In the genomic region with DNA sequence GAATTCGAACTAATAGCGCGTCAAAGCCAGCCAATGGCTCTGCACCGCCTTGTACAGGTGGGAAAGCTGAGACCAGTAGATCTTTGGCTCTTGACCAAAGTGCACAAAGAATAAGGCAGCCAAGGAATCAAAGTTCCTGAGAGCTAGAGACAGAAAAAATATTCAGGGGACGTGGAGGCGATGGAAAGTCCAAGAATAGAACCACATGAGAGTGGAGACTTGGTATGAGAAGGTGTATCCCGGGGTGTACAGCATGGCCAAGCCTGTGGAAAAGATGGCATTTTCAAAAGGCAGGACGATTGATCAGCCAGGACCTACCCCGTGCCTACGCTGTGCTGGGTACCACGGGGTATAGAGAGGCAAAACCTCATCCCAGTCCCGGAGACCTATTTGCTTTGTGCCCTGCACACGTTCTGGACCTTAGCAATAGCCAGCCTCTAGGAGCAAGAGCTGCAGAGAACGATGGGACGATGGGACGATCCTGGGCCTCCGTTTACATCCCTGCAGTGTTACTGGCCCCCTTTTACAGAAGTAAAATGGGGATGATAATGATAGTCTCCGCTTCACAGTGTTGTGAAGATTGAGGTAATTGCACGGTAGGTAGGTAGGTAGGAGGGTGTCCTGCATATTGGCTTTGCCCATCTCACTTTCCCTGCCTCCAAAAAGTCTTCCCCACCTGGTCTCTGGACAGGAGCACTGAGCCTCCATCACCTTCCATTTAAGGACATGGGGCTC, we compare ENCODE assay signal across 1 cellular context.
TF ChIP-seq lines count a peak whose summit lies in the region.

No MANE protein-coding gene starts in this region.

TF ChIP-seq in GM23338, 12 proteins besides CTCF, POLR2A, EP300 and RAD21:
- TF ChIP-seq, protein P1, sequence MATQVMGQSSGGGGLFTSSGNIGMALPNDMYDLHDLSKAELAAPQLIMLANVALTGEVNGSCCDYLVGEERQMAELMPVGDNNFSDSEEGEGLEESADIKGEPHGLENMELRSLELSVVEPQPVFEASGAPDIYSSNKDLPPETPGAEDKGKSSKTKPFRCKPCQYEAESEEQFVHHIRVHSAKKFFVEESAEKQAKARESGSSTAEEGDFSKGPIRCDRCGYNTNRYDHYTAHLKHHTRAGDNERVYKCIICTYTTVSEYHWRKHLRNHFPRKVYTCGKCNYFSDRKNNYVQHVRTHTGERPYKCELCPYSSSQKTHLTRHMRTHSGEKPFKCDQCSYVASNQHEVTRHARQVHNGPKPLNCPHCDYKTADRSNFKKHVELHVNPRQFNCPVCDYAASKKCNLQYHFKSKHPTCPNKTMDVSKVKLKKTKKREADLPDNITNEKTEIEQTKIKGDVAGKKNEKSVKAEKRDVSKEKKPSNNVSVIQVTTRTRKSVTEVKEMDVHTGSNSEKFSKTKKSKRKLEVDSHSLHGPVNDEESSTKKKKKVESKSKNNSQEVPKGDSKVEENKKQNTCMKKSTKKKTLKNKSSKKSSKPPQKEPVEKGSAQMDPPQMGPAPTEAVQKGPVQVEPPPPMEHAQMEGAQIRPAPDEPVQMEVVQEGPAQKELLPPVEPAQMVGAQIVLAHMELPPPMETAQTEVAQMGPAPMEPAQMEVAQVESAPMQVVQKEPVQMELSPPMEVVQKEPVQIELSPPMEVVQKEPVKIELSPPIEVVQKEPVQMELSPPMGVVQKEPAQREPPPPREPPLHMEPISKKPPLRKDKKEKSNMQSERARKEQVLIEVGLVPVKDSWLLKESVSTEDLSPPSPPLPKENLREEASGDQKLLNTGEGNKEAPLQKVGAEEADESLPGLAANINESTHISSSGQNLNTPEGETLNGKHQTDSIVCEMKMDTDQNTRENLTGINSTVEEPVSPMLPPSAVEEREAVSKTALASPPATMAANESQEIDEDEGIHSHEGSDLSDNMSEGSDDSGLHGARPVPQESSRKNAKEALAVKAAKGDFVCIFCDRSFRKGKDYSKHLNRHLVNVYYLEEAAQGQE (IDR thresholded peaks at IDR 0.05; ENCODE audit: unreplicated experiment), result no peak
- TF ChIP-seq CREB1 (CRISPR knock-in tag; IDR thresholded peaks at IDR 0.05; ENCODE audit: low read depth) (no peak), EZH2phosphoT487 (IDR thresholded peaks at IDR 0.05; ENCODE audit: unreplicated experiment) (no peak), STAT1 (IDR thresholded peaks at IDR 0.05; ENCODE audit: unreplicated experiment) (no peak), NANOG (IDR thresholded peaks at IDR 0.05; ENCODE audit: borderline replicate concordance) (no peak), POLR2AphosphoS5 (IDR thresholded peaks at IDR 0.05; ENCODE audit: low read depth) (no peak), ZNF331 (CRISPR knock-in tag; IDR thresholded peaks at IDR 0.05; ENCODE audit: low read depth) (no peak), ZNF114 (CRISPR knock-in tag; IDR thresholded peaks at IDR 0.05) (no peak), JUNB (IDR thresholded peaks at IDR 0.05; ENCODE audit: unreplicated experiment) (no peak)
- TF ChIP-seq, protein P2, sequence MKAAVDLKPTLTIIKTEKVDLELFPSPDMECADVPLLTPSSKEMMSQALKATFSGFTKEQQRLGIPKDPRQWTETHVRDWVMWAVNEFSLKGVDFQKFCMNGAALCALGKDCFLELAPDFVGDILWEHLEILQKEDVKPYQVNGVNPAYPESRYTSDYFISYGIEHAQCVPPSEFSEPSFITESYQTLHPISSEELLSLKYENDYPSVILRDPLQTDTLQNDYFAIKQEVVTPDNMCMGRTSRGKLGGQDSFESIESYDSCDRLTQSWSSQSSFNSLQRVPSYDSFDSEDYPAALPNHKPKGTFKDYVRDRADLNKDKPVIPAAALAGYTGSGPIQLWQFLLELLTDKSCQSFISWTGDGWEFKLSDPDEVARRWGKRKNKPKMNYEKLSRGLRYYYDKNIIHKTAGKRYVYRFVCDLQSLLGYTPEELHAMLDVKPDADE (IDR thresholded peaks at IDR 0.05), result no peak
- TF ChIP-seq, protein P3, sequence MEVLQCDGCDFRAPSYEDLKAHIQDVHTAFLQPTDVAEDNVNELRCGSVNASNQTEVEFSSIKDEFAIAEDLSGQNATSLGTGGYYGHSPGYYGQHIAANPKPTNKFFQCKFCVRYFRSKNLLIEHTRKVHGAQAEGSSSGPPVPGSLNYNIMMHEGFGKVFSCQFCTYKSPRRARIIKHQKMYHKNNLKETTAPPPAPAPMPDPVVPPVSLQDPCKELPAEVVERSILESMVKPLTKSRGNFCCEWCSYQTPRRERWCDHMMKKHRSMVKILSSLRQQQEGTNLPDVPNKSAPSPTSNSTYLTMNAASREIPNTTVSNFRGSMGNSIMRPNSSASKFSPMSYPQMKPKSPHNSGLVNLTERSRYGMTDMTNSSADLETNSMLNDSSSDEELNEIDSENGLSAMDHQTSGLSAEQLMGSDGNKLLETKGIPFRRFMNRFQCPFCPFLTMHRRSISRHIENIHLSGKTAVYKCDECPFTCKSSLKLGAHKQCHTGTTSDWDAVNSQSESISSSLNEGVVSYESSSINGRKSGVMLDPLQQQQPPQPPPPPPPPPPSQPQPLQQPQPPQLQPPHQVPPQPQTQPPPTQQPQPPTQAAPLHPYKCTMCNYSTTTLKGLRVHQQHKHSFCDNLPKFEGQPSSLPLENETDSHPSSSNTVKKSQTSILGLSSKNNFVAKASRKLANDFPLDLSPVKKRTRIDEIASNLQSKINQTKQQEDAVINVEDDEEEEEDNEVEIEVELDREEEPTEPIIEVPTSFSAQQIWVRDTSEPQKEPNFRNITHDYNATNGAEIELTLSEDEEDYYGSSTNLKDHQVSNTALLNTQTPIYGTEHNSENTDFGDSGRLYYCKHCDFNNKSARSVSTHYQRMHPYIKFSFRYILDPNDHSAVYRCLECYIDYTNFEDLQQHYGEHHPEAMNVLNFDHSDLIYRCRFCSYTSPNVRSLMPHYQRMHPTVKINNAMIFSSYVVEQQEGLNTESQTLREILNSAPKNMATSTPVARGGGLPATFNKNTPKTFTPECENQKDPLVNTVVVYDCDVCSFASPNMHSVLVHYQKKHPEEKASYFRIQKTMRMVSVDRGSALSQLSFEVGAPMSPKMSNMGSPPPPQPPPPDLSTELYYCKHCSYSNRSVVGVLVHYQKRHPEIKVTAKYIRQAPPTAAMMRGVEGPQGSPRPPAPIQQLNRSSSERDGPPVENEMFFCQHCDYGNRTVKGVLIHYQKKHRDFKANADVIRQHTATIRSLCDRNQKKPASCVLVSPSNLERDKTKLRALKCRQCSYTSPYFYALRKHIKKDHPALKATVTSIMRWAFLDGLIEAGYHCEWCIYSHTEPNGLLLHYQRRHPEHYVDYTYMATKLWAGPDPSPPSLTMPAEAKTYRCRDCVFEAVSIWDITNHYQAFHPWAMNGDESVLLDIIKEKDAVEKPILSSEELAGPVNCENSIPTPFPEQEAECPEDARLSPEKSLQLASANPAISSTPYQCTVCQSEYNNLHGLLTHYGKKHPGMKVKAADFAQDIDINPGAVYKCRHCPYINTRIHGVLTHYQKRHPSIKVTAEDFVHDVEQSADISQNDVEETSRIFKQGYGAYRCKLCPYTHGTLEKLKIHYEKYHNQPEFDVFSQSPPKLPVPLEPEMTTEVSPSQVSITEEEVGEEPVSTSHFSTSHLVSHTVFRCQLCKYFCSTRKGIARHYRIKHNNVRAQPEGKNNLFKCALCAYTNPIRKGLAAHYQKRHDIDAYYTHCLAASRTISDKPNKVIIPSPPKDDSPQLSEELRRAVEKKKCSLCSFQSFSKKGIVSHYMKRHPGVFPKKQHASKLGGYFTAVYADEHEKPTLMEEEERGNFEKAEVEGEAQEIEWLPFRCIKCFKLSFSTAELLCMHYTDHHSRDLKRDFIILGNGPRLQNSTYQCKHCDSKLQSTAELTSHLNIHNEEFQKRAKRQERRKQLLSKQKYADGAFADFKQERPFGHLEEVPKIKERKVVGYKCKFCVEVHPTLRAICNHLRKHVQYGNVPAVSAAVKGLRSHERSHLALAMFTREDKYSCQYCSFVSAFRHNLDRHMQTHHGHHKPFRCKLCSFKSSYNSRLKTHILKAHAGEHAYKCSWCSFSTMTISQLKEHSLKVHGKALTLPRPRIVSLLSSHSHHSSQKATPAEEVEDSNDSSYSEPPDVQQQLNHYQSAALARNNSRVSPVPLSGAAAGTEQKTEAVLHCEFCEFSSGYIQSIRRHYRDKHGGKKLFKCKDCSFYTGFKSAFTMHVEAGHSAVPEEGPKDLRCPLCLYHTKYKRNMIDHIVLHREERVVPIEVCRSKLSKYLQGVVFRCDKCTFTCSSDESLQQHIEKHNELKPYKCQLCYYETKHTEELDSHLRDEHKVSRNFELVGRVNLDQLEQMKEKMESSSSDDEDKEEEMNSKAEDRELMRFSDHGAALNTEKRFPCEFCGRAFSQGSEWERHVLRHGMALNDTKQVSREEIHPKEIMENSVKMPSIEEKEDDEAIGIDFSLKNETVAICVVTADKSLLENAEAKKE (CRISPR knock-in tag; IDR thresholded peaks at IDR 0.05), result no peak
